ENCODE assay signal across 1 cellular context in genomic region chr9:133476036-133476435, GRCh38.
TF ChIP-seq lines count a peak whose summit lies in the region.

No MANE protein-coding gene starts in this region.

TF ChIP-seq in GM12878, 131 proteins besides CTCF, POLR2A, EP300 and RAD21:
- TF ChIP-seq PKNOX1 (IDR thresholded peaks at IDR 0.05): no peak
- TF ChIP-seq EGR1 (IDR thresholded peaks at IDR 0.05; ENCODE audit: borderline replicate concordance in 1 of 2, low read depth in 2 of 2, low read length in 2 of 2): no peak
- no peak for TF ChIP-seq USF1 (IDR thresholded peaks at IDR 0.05; ENCODE audit: borderline replicate concordance, extremely low read length, insufficient read depth, low read depth, low read length)
- TF ChIP-seq CUX1 (IDR thresholded peaks at IDR 0.05; ENCODE audit: insufficient replicate concordance, low read depth, low read length): no peak
- no peak for TF ChIP-seq SUPT20H (IDR thresholded peaks at IDR 0.05; ENCODE audit: borderline replicate concordance, control insufficient read depth, low read depth, low read length)
- TF ChIP-seq SKIL (IDR thresholded peaks at IDR 0.05; ENCODE audit: low read depth, poor library complexity, severe bottlenecking): no peak
- TF ChIP-seq TBL1XR1 (IDR thresholded peaks at IDR 0.05; ENCODE audit: low read depth, low read length): no peak
- TF ChIP-seq FOS (IDR thresholded peaks at IDR 0.05; ENCODE audit: borderline replicate concordance, extremely low read depth, insufficient read length): no peak
- no peak for TF ChIP-seq RELB (IDR thresholded peaks at IDR 0.05; ENCODE audit: low read depth)
- TF ChIP-seq TCF3 (IDR thresholded peaks at IDR 0.05; ENCODE audit: borderline replicate concordance, insufficient read depth, low read depth, low read length): no peak
- no peak for TF ChIP-seq KDM1A (IDR thresholded peaks at IDR 0.05; ENCODE audit: borderline replicate concordance)
- TF ChIP-seq IKZF1 (conservative IDR thresholded peaks at IDR 0.05): no peak
- no peak for TF ChIP-seq BMI1 (IDR thresholded peaks at IDR 0.05; ENCODE audit: borderline replicate concordance)
- no peak for TF ChIP-seq JUNB (IDR thresholded peaks at IDR 0.05)
- TF ChIP-seq FOXK2 (IDR thresholded peaks at IDR 0.05): no peak
- no peak for TF ChIP-seq MYB (IDR thresholded peaks at IDR 0.05; ENCODE audit: borderline replicate concordance, low read depth, low read length)
- TF ChIP-seq CHD4 (IDR thresholded peaks at IDR 0.05): no peak
